In genomic region chr16:73915939-73916451, GRCh38 we compare ENCODE assay signal across 17 cellular contexts.
DNase-seq lines count a peak whose midpoint lies in the region; ATAC-seq and TF ChIP-seq lines count a peak whose summit lies in the region.
"Had no signal": no experiment of that assay in that cellular context is flagged by ENCODE, and none has a peak within 500 bp of the region (broad histone marks: within the 10 kb centered on the region; RNA-seq: fewer than 3 reads in every experiment).

No MANE protein-coding gene starts in this region.

- no peak overlapping the region for H2BK12ac ChIP-seq in H9 (ENCODE audit: insufficient read length, low read depth, low read length)

- peak overlapping the region; percentile 12 for H3K4me2 ChIP-seq in H9 (ENCODE audit: insufficient read depth, insufficient read length, low read length)
- H3K4me2 ChIP-seq: A549 had no signal

- H3K27me3 Mint-ChIP-seq in H9 (ENCODE audit: low read depth) (no peaks in the 10 kb centered on the region), brain (no peaks in the 10 kb centered on the region), mesothelial cell of epicardium (ENCODE audit: low read depth) (peaks cover 23% of the 10 kb centered on the region)

- no peak overlapping the region for H4K8ac ChIP-seq in H9 (replicated peaks; ENCODE audit: insufficient read length, low read depth, low read length)

- H3T11ph ChIP-seq in H9 (ENCODE audit: low read length) = no peak overlapping the region

- H2BK120ac ChIP-seq in H9 (ENCODE audit: low read depth, low read length, poor library complexity, severe bottlenecking) = no peak overlapping the region

- no peak overlapping the region for H2AK5ac ChIP-seq in H9 (ENCODE audit: insufficient read length, low read length)

- no peaks in the 10 kb centered on the region for H3K79me1 ChIP-seq in H9 (ENCODE audit: insufficient read depth, low read depth, low read length, poor library complexity, severe bottlenecking)

- H3K23ac ChIP-seq in H9 (ENCODE audit: insufficient read length, low read depth, low read length) = no peak overlapping the region

- H3K27ac ChIP-seq in H9 (ENCODE audit: insufficient read length, low read depth, low read length) (no peak overlapping the region), lower lobe of right lung (no peak overlapping the region)
- H3K27ac ChIP-seq: A549, HL-60 had no signal

- no peak overlapping the region for H3K9ac ChIP-seq in H9 (ENCODE audit: extremely low read depth, insufficient read length, low read length)

- TF ChIP-seq CTCF in H9 (conservative IDR thresholded peaks at IDR 0.05) (no peak), brain (conservative IDR thresholded peaks at IDR 0.05) (no peak), mesothelial cell of epicardium (IDR thresholded peaks at IDR 0.05; ENCODE audit: unreplicated experiment) (no peak), lower lobe of right lung (IDR thresholded peaks at IDR 0.05) (no peak)

- H4K5ac ChIP-seq in H9 (ENCODE audit: insufficient read length, low read depth, low read length) = no peak overlapping the region

- H3K23me2 ChIP-seq in H9 (ENCODE audit: insufficient read length, low read depth, low read length, poor library complexity, severe bottlenecking) = no peaks in the 10 kb centered on the region

- H3K9me3 Mint-ChIP-seq in H9 (peaks cover 0 to 2% of the 10 kb centered on the region in 2 experiments; a peak in 2 of 5 replicates), brain (peaks cover 0 to 8% (median 0%) of the 10 kb centered on the region in 5 experiments), mesothelial cell of epicardium (no peaks in the 10 kb centered on the region)
- H3K9me3 Mint-ChIP-seq: CD8-positive, alpha-beta T cell had no signal

- H2BK20ac ChIP-seq in H9 (ENCODE audit: low read depth, low read length, poor library complexity, severe bottlenecking) = no peak overlapping the region

- H3K79me2 ChIP-seq in H9 (ENCODE audit: insufficient read depth, low read length) = no peaks in the 10 kb centered on the region

- no peaks in the 10 kb centered on the region for H4K20me1 ChIP-seq in H9 (ENCODE audit: control insufficient read depth, insufficient read depth, insufficient read length)

- intact Hi-C loops in lower lobe of right lung (cut with DNase I) = no loop called here

- H2BK15ac ChIP-seq in H9 (ENCODE audit: low read depth, low read length) = no peak overlapping the region

- H3K36me3 ChIP-seq in neuron (ENCODE audit: insufficient read depth, low read length) (no peaks in the 10 kb centered on the region), lower lobe of right lung (no peaks in the 10 kb centered on the region)

- H3K18ac ChIP-seq in H9 (ENCODE audit: insufficient read length, low read depth, low read length) = no peak overlapping the region

- H3K56ac ChIP-seq in H9 (ENCODE audit: insufficient read length, low read depth, low read length) = no peak overlapping the region

- no peak overlapping the region for H3K4ac ChIP-seq in H9 (ENCODE audit: low read depth, low read length)

- H2BK5ac ChIP-seq in H9 (ENCODE audit: insufficient read length, low read length) = no peak overlapping the region

- H3K4me1 ChIP-seq in H9 (ENCODE audit: insufficient read depth, low read length) (peaks cover 6% of the 10 kb centered on the region; the same call in 1 of the 2 replicates), neuron (ENCODE audit: insufficient read depth, low read length) (peaks cover 15% of the 10 kb centered on the region), lower lobe of right lung (no peaks in the 10 kb centered on the region)
- H3K4me1 ChIP-seq: A549 had no signal

- H3K36me3 Mint-ChIP-seq in H9 (ENCODE audit: insufficient read depth in 1 of 3, low read depth in 3 of 3) (no peaks in the 10 kb centered on the region), brain (no peaks in the 10 kb centered on the region), mesothelial cell of epicardium (no peaks in the 10 kb centered on the region)
- H3K36me3 Mint-ChIP-seq: CD14-positive monocyte; CD8-positive, alpha-beta T cell had no signal

- 100% methylated on average over 1 of the region's 5 CpGs for WGBS in H9 (ENCODE audit: extremely low coverage, insufficient read length, low lambda C conversion rate)

- H3K27ac Mint-ChIP-seq in H9 = no peak overlapping the region
- peak overlapping the region in 3 of 5 experiments; percentile 50 to 83 (median 68) for H3K27ac Mint-ChIP-seq in brain
- peak overlapping the region; percentile 18 for H3K27ac Mint-ChIP-seq in mesothelial cell of epicardium
- H3K27ac Mint-ChIP-seq: CD14-positive monocyte; CD8-positive, alpha-beta T cell had no signal

- ATAC-seq in lower lobe of right lung = no peak
- ATAC-seq: A549; CD8-positive, alpha-beta T cell; HCT116 had no signal

- H2AFZ ChIP-seq in H9 (ENCODE audit: low read length) = no peak overlapping the region
- H2AFZ ChIP-seq in neuron (ENCODE audit: low read depth, low read length) = peak overlapping the region; percentile 97

- H3K4me3 ChIP-seq in neuron (ENCODE audit: low read length) = peak overlapping the region; percentile 41
- no peak overlapping the region for H3K4me3 ChIP-seq in lower lobe of right lung
- H3K4me3 ChIP-seq: A549 had no signal

- no peak overlapping the region for H3K14ac ChIP-seq in H9 (ENCODE audit: insufficient read depth, low read length)

- H3K4me1 Mint-ChIP-seq in H9 (peaks cover 20 to 22% of the 10 kb centered on the region in 2 experiments), brain (peaks cover 41% of the 10 kb centered on the region), mesothelial cell of epicardium (peaks cover 12% of the 10 kb centered on the region)
- H3K4me1 Mint-ChIP-seq: CD14-positive monocyte had no signal

- DNase-seq in H9 (no peak), mesothelial cell of epicardium (ENCODE audit: low spot score in 2 of 2, unreplicated experiment in 2 of 2) (no peak), MV-4-11 (lab: John Stamatoyannopoulos, UW) (no peak), mesenteric fat pad (ENCODE audit: low spot score) (no peak), lower lobe of right lung (no peak), activated gamma-delta T cell treated with Interleukin-2 at 50 U/mL for 16 hours (no peak)
- DNase-seq: CD8-positive, alpha-beta T cell; COR-L47; DMS153; DMS79 treated with DMSO at 0.1 percent for 48 hours; EL had no signal

- H3K27me3 ChIP-seq in H9 (ENCODE audit: insufficient read depth, low read length) (no peaks in the 10 kb centered on the region), neuron (ENCODE audit: insufficient read depth, low read length) (no peaks in the 10 kb centered on the region), lower lobe of right lung (ENCODE audit: low read depth) (no peaks in the 10 kb centered on the region)

- H4K91ac ChIP-seq in H9 (ENCODE audit: insufficient read length, low read depth, low read length) = no peak overlapping the region

- H3K4me3 Mint-ChIP-seq in H9 (no peak overlapping the region), brain (peak overlapping the region in 2 of 5 experiments; percentile 19 to 37), mesothelial cell of epicardium (peak overlapping the region; percentile 33)
- H3K4me3 Mint-ChIP-seq: CD14-positive monocyte; CD8-positive, alpha-beta T cell had no signal

- H3K9me3 ChIP-seq in H9 (ENCODE audit: control insufficient read depth, low read depth, low read length) = no peaks in the 10 kb centered on the region
- H3K9me3 ChIP-seq in neuron (ENCODE audit: low read length) = no peaks in the 10 kb centered on the region
- no peaks in the 10 kb centered on the region for H3K9me3 ChIP-seq in lower lobe of right lung
- H3K9me3 ChIP-seq: A549 had no signal

Comparison
In these comparisons a context has a peak if more than half of its experiments do, and no peak if none do; other contexts are left out.
1. H3K27ac Mint-ChIP-seq: peak in brain (3 of 5) and mesothelial cell of epicardium (single experiment); none in H9 (0 of 3).